1 cellular context compared by ENCODE assay signal in genomic region chr12:57894577-57895292, GRCh38.
TF ChIP-seq lines count a peak whose summit lies in the region.

No MANE protein-coding gene starts in this region.

TF ChIP-seq in liver, 16 proteins besides CTCF, POLR2A, EP300 and RAD21 (continued from another document):
- TF ChIP-seq GABPA (IDR thresholded peaks at IDR 0.05 in 1 of 2, conservative IDR thresholded peaks at IDR 0.05 in 1 of 2) (no peak), NR2F2 (IDR thresholded peaks at IDR 0.05) (no peak), FOXA1 (IDR thresholded peaks at IDR 0.05) (no peak), HNF4G (IDR thresholded peaks at IDR 0.05) (no peak), FOXA2 (IDR thresholded peaks at IDR 0.05) (no peak)
- TF ChIP-seq, protein P1, sequence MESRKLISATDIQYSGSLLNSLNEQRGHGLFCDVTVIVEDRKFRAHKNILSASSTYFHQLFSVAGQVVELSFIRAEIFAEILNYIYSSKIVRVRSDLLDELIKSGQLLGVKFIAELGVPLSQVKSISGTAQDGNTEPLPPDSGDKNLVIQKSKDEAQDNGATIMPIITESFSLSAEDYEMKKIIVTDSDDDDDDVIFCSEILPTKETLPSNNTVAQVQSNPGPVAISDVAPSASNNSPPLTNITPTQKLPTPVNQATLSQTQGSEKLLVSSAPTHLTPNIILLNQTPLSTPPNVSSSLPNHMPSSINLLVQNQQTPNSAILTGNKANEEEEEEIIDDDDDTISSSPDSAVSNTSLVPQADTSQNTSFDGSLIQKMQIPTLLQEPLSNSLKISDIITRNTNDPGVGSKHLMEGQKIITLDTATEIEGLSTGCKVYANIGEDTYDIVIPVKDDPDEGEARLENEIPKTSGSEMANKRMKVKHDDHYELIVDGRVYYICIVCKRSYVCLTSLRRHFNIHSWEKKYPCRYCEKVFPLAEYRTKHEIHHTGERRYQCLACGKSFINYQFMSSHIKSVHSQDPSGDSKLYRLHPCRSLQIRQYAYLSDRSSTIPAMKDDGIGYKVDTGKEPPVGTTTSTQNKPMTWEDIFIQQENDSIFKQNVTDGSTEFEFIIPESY (IDR thresholded peaks at IDR 0.05): no peak
